16 cellular contexts compared by ENCODE assay signal in genomic region chr15:74565381-74566085, GRCh38.
"Had no signal": no experiment of that assay in that cellular context is flagged by ENCODE, and none has a peak within 500 bp of the region (broad histone marks: within the 10 kb centered on the region; RNA-seq: fewer than 3 reads in every experiment).

No MANE protein-coding gene starts in this region.

- H3K4me3 Mint-ChIP-seq: activated CD4-positive, alpha-beta memory T cell treated with anti-CD3 and anti-CD28 coated beads, Interleukin-2, amount 10 ng/mL, durations not matched to agents 7 days and 5 days; activated naive CD4-positive, alpha-beta T cell treated with anti-CD3 and anti-CD28 coated beads, Interleukin-2, amount 50 U/mL, for 24 hours; activated T-helper 17 cell treated with anti-CD3 and anti-CD28 coated beads, Interleukin-2, amount 50 U/mL, for 72 hours; naive thymus-derived CD8-positive, alpha-beta T cell; stimulated activated naive CD8-positive, alpha-beta T cell treated with anti-CD3 and anti-CD28 coated beads, Interleukin-15, amount 100 ng/mL, for 72 hours; T-helper 2 cell treated with Interferon-gamma antibody and Interleukin-4, amounts not matched to agents 5 μg/mL and 100 μg/mL, for 36 hours had no signal

- H3K27ac Mint-ChIP-seq: activated CD4-positive, alpha-beta memory T cell treated with anti-CD3 and anti-CD28 coated beads, Interleukin-2, amount 10 ng/mL, durations not matched to agents 7 days and 5 days; activated naive CD4-positive, alpha-beta T cell treated with anti-CD3 and anti-CD28 coated beads, Interleukin-2, amount 50 U/mL, for 24 hours; activated T-helper 17 cell treated with anti-CD3 and anti-CD28 coated beads, Interleukin-2, amount 50 U/mL, for 72 hours; T-helper 2 cell treated with Interferon-gamma antibody and Interleukin-4, amounts not matched to agents 5 μg/mL and 100 μg/mL, for 36 hours had no signal

- H3K27me3 ChIP-seq: testis had no signal

- H3K9me3 ChIP-seq: testis had no signal

- ATAC-seq: activated T-helper 17 cell treated with anti-CD3 and anti-CD28 coated beads, Interleukin-2, amount 50 U/mL, for 72 hours; esophagus mucosa; naive thymus-derived CD8-positive, alpha-beta T cell; stimulated activated naive CD8-positive, alpha-beta T cell treated with anti-CD3 and anti-CD28 coated beads, Interleukin-15, amount 100 ng/mL, for 72 hours had no signal

- H3K4me3 ChIP-seq: lung, testis had no signal

- H3K4me1 ChIP-seq: testis had no signal

- H3K27ac ChIP-seq: testis had no signal

- H3K9me3 Mint-ChIP-seq: activated CD4-positive, alpha-beta memory T cell treated with anti-CD3 and anti-CD28 coated beads, Interleukin-2, amount 10 ng/mL, durations not matched to agents 7 days and 5 days; activated naive CD4-positive, alpha-beta T cell treated with anti-CD3 and anti-CD28 coated beads, Interleukin-2, amount 50 U/mL, for 24 hours; activated T-helper 17 cell treated with anti-CD3 and anti-CD28 coated beads, Interleukin-2, amount 50 U/mL, for 72 hours; naive thymus-derived CD8-positive, alpha-beta T cell; stimulated activated naive CD8-positive, alpha-beta T cell treated with anti-CD3 and anti-CD28 coated beads, Interleukin-15, amount 100 ng/mL, for 72 hours; T-helper 2 cell treated with Interferon-gamma antibody and Interleukin-4, amounts not matched to agents 5 μg/mL and 100 μg/mL, for 36 hours had no signal

- DNase-seq: activated CD4-positive, alpha-beta memory T cell treated with anti-CD3 and anti-CD28 coated beads, Interleukin-2, amount 10 ng/mL, durations not matched to agents 7 days and 5 days; activated CD4-positive, alpha-beta T cell treated with anti-CD3 and anti-CD28 coated beads for 1 hour; cerebellar nuclear complex; dermis blood vessel endothelial cell; naive thymus-derived CD8-positive, alpha-beta T cell; occipital lobe; stimulated activated CD4-positive, alpha-beta T cell treated with anti-CD3 and anti-CD28 coated beads, Interleukin-4, amount 100 ng/mL, for 1 hour; stimulated activated CD8-positive, alpha-beta memory T cell treated with anti-CD3 and anti-CD28 coated beads, Interleukin-4, amount 100 ng/mL, for 48 hours; stimulated activated naive CD8-positive, alpha-beta T cell treated with anti-CD3 and anti-CD28 coated beads, Interleukin-15, amount 100 ng/mL, for 72 hours; SW 1271; testis had no signal

- H3K27me3 Mint-ChIP-seq: activated CD4-positive, alpha-beta memory T cell treated with anti-CD3 and anti-CD28 coated beads, Interleukin-2, amount 10 ng/mL, durations not matched to agents 7 days and 5 days; activated naive CD4-positive, alpha-beta T cell treated with anti-CD3 and anti-CD28 coated beads, Interleukin-2, amount 50 U/mL, for 24 hours; activated T-helper 17 cell treated with anti-CD3 and anti-CD28 coated beads, Interleukin-2, amount 50 U/mL, for 72 hours; naive thymus-derived CD8-positive, alpha-beta T cell; stimulated activated naive CD8-positive, alpha-beta T cell treated with anti-CD3 and anti-CD28 coated beads, Interleukin-15, amount 100 ng/mL, for 72 hours had no signal
